Comparison of ENCODE assay signal across 1 cellular context in the genomic region with DNA sequence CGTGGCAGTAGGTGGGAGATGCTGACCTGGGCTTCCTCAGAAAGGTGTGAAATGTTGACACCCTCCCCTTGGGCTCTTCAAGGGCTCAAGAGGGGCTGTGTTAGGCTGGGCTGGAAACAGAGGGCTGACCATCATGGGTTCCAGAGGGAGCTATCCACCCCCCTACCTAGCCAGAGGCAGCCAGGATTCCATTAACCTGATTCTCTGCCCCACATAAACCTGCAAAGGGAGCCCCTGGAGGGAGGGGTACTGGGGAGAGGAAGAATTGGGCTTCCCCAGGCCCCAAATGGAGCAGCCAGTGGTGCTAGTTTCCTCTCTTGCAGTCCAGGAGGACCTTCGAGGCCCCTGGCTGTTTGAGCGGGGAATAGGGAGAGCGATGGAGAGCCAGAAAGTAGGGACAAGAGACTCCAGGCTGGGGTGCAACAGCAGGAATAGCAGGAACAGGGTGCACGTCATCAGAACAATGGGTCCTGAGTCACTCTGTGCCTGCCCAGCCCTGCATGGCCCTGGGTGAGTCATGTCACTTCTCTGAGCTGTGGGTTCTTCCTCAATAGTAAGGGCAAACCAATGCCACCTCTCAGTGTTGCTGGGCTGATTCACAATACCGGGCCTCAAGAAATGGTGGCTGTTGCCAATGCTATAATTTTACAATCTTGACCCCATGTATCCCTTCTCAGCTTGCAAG.
TF ChIP-seq lines count a peak whose summit lies in the region.

No MANE protein-coding gene starts in this region.

TF ChIP-seq in SK-N-SH, 30 proteins besides CTCF, POLR2A, EP300 and RAD21 (continued from another document):
- TF ChIP-seq, protein P1, sequence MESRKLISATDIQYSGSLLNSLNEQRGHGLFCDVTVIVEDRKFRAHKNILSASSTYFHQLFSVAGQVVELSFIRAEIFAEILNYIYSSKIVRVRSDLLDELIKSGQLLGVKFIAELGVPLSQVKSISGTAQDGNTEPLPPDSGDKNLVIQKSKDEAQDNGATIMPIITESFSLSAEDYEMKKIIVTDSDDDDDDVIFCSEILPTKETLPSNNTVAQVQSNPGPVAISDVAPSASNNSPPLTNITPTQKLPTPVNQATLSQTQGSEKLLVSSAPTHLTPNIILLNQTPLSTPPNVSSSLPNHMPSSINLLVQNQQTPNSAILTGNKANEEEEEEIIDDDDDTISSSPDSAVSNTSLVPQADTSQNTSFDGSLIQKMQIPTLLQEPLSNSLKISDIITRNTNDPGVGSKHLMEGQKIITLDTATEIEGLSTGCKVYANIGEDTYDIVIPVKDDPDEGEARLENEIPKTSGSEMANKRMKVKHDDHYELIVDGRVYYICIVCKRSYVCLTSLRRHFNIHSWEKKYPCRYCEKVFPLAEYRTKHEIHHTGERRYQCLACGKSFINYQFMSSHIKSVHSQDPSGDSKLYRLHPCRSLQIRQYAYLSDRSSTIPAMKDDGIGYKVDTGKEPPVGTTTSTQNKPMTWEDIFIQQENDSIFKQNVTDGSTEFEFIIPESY (IDR thresholded peaks at IDR 0.05; ENCODE audit: borderline replicate concordance, low read depth): no peak
- TF ChIP-seq, protein P2, sequence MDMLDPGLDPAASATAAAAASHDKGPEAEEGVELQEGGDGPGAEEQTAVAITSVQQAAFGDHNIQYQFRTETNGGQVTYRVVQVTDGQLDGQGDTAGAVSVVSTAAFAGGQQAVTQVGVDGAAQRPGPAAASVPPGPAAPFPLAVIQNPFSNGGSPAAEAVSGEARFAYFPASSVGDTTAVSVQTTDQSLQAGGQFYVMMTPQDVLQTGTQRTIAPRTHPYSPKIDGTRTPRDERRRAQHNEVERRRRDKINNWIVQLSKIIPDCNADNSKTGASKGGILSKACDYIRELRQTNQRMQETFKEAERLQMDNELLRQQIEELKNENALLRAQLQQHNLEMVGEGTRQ (IDR thresholded peaks at IDR 0.05; ENCODE audit: borderline replicate concordance, low read depth, low read length): no peak
- TF ChIP-seq JUND (IDR thresholded peaks at IDR 0.05) (peak; percentile 79), SMC3 (IDR thresholded peaks at IDR 0.05; ENCODE audit: low read depth, low read length) (no peak), RCOR1 (IDR thresholded peaks at IDR 0.05; ENCODE audit: low read length) (no peak), RXRA (IDR thresholded peaks at IDR 0.05; ENCODE audit: borderline replicate concordance, low read depth) (0 out of 2 replicates have a peak, but pooled peaks have one; percentile 1), FOXJ3 (CRISPR knock-in tag; IDR thresholded peaks at IDR 0.05) (no peak), FOSL2 (IDR thresholded peaks at IDR 0.05; ENCODE audit: borderline replicate concordance, low read depth) (peak; percentile 94), GABPA (IDR thresholded peaks at IDR 0.05; ENCODE audit: low read depth) (no peak), SIN3A (IDR thresholded peaks at IDR 0.05; ENCODE audit: borderline replicate concordance, low read depth, low read length) (no peak), MEF2A (IDR thresholded peaks at IDR 0.05; ENCODE audit: borderline replicate concordance, low read depth) (no peak), TAF1 (IDR thresholded peaks at IDR 0.05; ENCODE audit: borderline replicate concordance, low read depth, low read length) (no peak), CHD2 (IDR thresholded peaks at IDR 0.05; ENCODE audit: low read length, partially characterized antibody) (no peak), MXI1 (IDR thresholded peaks at IDR 0.05; ENCODE audit: low read depth, low read length) (no peak), RFX5 (IDR thresholded peaks at IDR 0.05; ENCODE audit: low read length) (no peak), YY1 (IDR thresholded peaks at IDR 0.05; ENCODE audit: low read depth) (no peak; the same call in 1 of the 2 replicates), POLR2AphosphoS5 (IDR thresholded peaks at IDR 0.05; ENCODE audit: low read depth, low read length) (no peak)
- TF ChIP-seq, protein P3, sequence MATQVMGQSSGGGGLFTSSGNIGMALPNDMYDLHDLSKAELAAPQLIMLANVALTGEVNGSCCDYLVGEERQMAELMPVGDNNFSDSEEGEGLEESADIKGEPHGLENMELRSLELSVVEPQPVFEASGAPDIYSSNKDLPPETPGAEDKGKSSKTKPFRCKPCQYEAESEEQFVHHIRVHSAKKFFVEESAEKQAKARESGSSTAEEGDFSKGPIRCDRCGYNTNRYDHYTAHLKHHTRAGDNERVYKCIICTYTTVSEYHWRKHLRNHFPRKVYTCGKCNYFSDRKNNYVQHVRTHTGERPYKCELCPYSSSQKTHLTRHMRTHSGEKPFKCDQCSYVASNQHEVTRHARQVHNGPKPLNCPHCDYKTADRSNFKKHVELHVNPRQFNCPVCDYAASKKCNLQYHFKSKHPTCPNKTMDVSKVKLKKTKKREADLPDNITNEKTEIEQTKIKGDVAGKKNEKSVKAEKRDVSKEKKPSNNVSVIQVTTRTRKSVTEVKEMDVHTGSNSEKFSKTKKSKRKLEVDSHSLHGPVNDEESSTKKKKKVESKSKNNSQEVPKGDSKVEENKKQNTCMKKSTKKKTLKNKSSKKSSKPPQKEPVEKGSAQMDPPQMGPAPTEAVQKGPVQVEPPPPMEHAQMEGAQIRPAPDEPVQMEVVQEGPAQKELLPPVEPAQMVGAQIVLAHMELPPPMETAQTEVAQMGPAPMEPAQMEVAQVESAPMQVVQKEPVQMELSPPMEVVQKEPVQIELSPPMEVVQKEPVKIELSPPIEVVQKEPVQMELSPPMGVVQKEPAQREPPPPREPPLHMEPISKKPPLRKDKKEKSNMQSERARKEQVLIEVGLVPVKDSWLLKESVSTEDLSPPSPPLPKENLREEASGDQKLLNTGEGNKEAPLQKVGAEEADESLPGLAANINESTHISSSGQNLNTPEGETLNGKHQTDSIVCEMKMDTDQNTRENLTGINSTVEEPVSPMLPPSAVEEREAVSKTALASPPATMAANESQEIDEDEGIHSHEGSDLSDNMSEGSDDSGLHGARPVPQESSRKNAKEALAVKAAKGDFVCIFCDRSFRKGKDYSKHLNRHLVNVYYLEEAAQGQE (IDR thresholded peaks at IDR 0.05; ENCODE audit: low read depth, low read length): no peak
- TF ChIP-seq, protein P4, sequence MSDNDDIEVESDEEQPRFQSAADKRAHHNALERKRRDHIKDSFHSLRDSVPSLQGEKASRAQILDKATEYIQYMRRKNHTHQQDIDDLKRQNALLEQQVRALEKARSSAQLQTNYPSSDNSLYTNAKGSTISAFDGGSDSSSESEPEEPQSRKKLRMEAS (IDR thresholded peaks at IDR 0.05; ENCODE audit: low read depth): no peak
- TF ChIP-seq, protein P5, sequence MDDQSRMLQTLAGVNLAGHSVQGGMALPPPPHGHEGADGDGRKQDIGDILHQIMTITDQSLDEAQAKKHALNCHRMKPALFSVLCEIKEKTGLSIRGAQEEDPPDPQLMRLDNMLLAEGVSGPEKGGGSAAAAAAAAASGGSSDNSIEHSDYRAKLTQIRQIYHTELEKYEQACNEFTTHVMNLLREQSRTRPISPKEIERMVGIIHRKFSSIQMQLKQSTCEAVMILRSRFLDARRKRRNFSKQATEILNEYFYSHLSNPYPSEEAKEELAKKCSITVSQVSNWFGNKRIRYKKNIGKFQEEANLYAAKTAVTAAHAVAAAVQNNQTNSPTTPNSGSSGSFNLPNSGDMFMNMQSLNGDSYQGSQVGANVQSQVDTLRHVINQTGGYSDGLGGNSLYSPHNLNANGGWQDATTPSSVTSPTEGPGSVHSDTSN (IDR thresholded peaks at IDR 0.05): peak; percentile 25; the same call in 1 of the 2 replicates
- TF ChIP-seq, protein P6, sequence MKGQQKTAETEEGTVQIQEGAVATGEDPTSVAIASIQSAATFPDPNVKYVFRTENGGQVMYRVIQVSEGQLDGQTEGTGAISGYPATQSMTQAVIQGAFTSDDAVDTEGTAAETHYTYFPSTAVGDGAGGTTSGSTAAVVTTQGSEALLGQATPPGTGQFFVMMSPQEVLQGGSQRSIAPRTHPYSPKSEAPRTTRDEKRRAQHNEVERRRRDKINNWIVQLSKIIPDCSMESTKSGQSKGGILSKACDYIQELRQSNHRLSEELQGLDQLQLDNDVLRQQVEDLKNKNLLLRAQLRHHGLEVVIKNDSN (IDR thresholded peaks at IDR 0.05; ENCODE audit: borderline replicate concordance, low read depth): no peak
